Comparison of ENCODE assay signal across 19 cellular contexts in the genomic region with DNA sequence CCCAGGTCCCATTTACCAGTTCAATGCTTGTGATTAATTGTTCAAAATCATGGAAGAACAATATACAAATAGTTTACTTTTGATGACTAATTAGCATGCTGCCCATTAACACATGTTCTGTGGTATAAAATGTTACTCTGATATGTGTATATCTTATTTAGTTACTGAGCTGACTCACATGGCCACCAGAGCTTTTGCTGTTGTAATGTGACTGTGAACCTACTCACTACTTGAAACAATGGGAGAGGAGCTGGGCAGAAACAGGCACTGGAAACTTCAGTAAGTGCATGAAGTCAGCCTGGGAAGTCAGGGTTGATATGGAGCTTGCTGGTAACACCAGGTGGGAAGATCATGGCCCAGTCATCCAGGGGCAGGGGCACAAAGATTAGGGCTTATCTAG.
DNase-seq lines count a peak whose midpoint lies in the region; ATAC-seq lines count a peak whose summit lies in the region.
"Had no signal": no experiment of that assay in that cellular context is flagged by ENCODE, and none has a peak within 500 bp of the region (broad histone marks: within the 10 kb centered on the region; RNA-seq: fewer than 3 reads in every experiment).

No MANE protein-coding gene starts in this region.

- intact Hi-C loops in left ventricle myocardium superior (cut with micrococcal nuclease): no loop called here

- DNase-seq in HT1080 (ENCODE audit: low read depth) (peak; percentile 20), amniotic epithelial cell (ENCODE audit: low read depth) (peak; percentile 8), fibroblast of peridontal ligament (ENCODE audit: extremely low read depth) (peak; percentile 17), renal cortical epithelial cell (ENCODE audit: low read depth) (peak; percentile 19), left ventricle myocardium superior (no peak)
- DNase-seq: C1 segment of cervical spinal cord; CD8-positive, alpha-beta memory T cell; DMS53; EL; H7; NCI-H187; NCI-H226; NCI-H526; PC-3; SIG-M5 had no signal

- ATAC-seq in left ventricle myocardium superior: no peak
- no peak for ATAC-seq in GM21619 (IDR thresholded peaks at IDR 0.05; ENCODE audit: unreplicated experiment)
- ATAC-seq in GM18858 (IDR thresholded peaks at IDR 0.05; ENCODE audit: unreplicated experiment): no peak
- ATAC-seq: K562, PC-3, SK-N-SH treated with all-trans-retinoic acid at 6 μM for 48 hours had no signal
